8 cellular contexts compared by ENCODE assay signal in the genomic region with DNA sequence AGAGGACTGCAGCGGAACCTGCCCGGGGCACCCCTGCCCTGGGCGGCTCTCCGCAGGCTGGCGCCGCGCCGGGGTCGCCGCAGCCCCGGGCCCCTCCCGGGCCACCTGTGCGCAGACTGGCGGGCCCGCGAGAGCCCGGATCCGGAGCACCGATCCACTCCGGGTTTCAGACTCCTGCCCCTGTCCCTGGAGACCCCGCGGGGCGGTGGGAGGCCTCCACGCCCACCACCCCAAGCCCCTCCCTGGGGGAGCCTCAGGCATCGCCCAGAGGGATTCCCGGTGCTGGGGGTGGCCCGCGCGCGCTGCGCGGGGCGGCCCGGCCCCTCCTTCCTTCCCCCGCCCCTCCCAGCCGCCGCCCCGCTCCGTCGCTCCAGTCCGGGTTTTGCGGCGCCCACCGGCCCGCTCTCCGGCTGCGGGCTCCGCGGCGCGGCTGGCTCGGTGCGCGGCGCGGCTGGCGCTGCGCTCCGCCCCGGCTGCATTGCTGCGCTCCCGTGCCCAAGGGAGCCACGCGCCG. TPM values are rescaled to one million over a fixed set of nuclear protein-coding genes. Genes with fewer than 3 reads are reported as not detected.
DNase-seq lines count a peak whose midpoint lies in the region; ATAC-seq and TF ChIP-seq lines count a peak whose summit lies in the region.

A gene (plus strand): TSS at position 476 of the 514 bp plus-strand sequence. CDS start 192 bp downstream, outside the sequence.

- no peaks in the 10 kb centered on the region for H3K9me3 Mint-ChIP-seq in nephron progenitor cell

- H3K36me3 ChIP-seq in ES-I3 (ENCODE audit: insufficient read depth, low read length) (no peaks in the 10 kb centered on the region), upper lobe of left lung (no peaks in the 10 kb centered on the region)

- DNase-seq in NCI-H1105 treated with DMSO at 0.1 percent for 48 hours (lab: John Stamatoyannopoulos, UW) (peak; percentile 36), ecto neural progenitor cell (ENCODE audit: low spot score) (peak; percentile 83), nephron progenitor cell (peak; percentile 92), upper lobe of left lung (peak in 1 of 2 donors; percentile 87), GOT3 (lab: John Stamatoyannopoulos, UW) (no peak), HK-2 (ENCODE audit: unreplicated experiment) (no peak)
- peak; percentile 20 to 35 for DNase-seq in activated CD4-positive, alpha-beta T cell treated with anti-CD3 and anti-CD28 coated beads, Interleukin-2, amount 50 U/mL, for 4 hours

- H3K27ac Mint-ChIP-seq in nephron progenitor cell, result no peak within 1 kb of the TSS

- peaks cover 14% of the 10 kb centered on the region for H3K4me1 Mint-ChIP-seq in nephron progenitor cell

- no peak for ATAC-seq in upper lobe of left lung (ENCODE audit: low FRiP score in 2 of 2)

- peak within 1 kb of the TSS; percentile 61 for H3K9ac ChIP-seq in ES-I3 (ENCODE audit: low read depth, low read length)

- peak within 1 kb of the TSS in 3 of 4 donors; percentile 32 to 39 (median 32) for H3K4me3 ChIP-seq in upper lobe of left lung

- peaks cover 90% of the 10 kb centered on the region for H3K27me3 Mint-ChIP-seq in nephron progenitor cell (ENCODE audit: low read depth, poor library complexity)

- H3K27ac ChIP-seq in upper lobe of left lung, result no peak within 1 kb of the TSS

- no peak for TF ChIP-seq EP300 in upper lobe of left lung (IDR thresholded peaks at IDR 0.05)

- no CpG with 5 or more reads among the region's 65 CpGs for WGBS in upper lobe of left lung, 2 donors

- H3K36me3 Mint-ChIP-seq in nephron progenitor cell (ENCODE audit: low read depth), result no peaks in the 10 kb centered on the region

- H3K27me3 ChIP-seq in upper lobe of left lung, result peaks cover 0 to 49% (median 15%) of the 10 kb centered on the region in 4 donors

- no peak for TF ChIP-seq POLR2A in upper lobe of left lung (IDR thresholded peaks at IDR 0.05)

- no peaks in the 10 kb centered on the region for H3K9me3 ChIP-seq in ES-I3 (ENCODE audit: control insufficient read depth, insufficient read depth, low read length)
- H3K9me3 ChIP-seq in upper lobe of left lung, result no peaks in the 10 kb centered on the region

- peak within 1 kb of the TSS; percentile 77 for H3K4me3 Mint-ChIP-seq in nephron progenitor cell

- TF ChIP-seq CTCF in nephron progenitor cell (IDR thresholded peaks at IDR 0.05), result no peak
- no peak for TF ChIP-seq CTCF in upper lobe of left lung (IDR thresholded peaks at IDR 0.05)

- H3K4me1 ChIP-seq in ES-I3 (ENCODE audit: insufficient read depth, low read length) (no peaks in the 10 kb centered on the region), upper lobe of left lung (peaks cover 16 to 26% (median 17%) of the 10 kb centered on the region in 4 donors)

RNA-seq across cellular contexts. Expression of the gene that starts here (rescaled TPM):
- 1 to 10 TPM in 1 of 6 donors, under 1 TPM in 4, not detected in 1; 0.20 to 1.0 (median 0.39) TPM for total RNA-seq in upper lobe of left lung

Comparison
In these comparisons a context has a peak if more than half of its experiments do, and no peak if none do; other contexts are left out.
1. DNase-seq: peak in NCI-H1105 treated with DMSO at 0.1 percent for 48 hours (single experiment), activated CD4-positive, alpha-beta T cell treated with anti-CD3 and anti-CD28 coated beads, Interleukin-2, amount 50 U/mL, for 4 hours (2 of 2), ecto neural progenitor cell (single experiment) and nephron progenitor cell (single experiment); none in GOT3 (single experiment) and HK-2 (single experiment).